In genomic region chr20:25696384-25697131, GRCh38 we compare ENCODE assay signal across 8 cellular contexts. TPM values are rescaled to one million over a fixed set of nuclear protein-coding genes. Genes with fewer than 3 reads are reported as not detected.
DNase-seq lines count a peak whose midpoint lies in the region; ATAC-seq and TF ChIP-seq lines count a peak whose summit lies in the region.

ZNF337 (minus strand) TSS chr20:25696853; CDS start chr20:25686417, 10,436 bp downstream.

- peak within 1 kb of the TSS; percentile 99 for H2AFZ ChIP-seq in SK-N-SH (ENCODE audit: low read depth)

- POLR2A ChIA-PET in SK-N-SH (lab: Yijun Ruan, JAX): no interaction called here

- peak within 1 kb of the TSS; percentile 89 for H3K4me2 ChIP-seq in SK-N-SH

- peak in 1 of 2 donors; percentile 69 for TF ChIP-seq POLR2A in suprapubic skin (IDR thresholded peaks at IDR 0.05)

- DNase-seq in NCI-H1048 (lab: John Stamatoyannopoulos, UW) (peak; percentile 92), SK-N-SH (peak; percentile 96), globus pallidus (ENCODE audit: low spot score) (peak; percentile 90), nucleus accumbens (lab: John Stamatoyannopoulos, UW) (peak; percentile 74 to 96 (median 91)), suprapubic skin (ENCODE audit: low spot score in 2 of 2) (peak; percentile 96)
- DNase-seq in activated naive CD4-positive, alpha-beta T cell treated with anti-CD3 and anti-CD28 coated beads, Interleukin-2, amount 50 U/mL, for 16 hours: peak; percentile 94

- H3K27me3 ChIP-seq in SK-N-SH (ENCODE audit: insufficient read depth) (no peaks in the 10 kb centered on the region), suprapubic skin (no peaks in the 10 kb centered on the region)

- H3K27ac ChIP-seq in SK-N-SH (ENCODE audit: low read depth in 2 of 2, low read length in 1 of 2) (peak within 1 kb of the TSS; percentile 72 to 95), suprapubic skin (peak within 1 kb of the TSS; percentile 89)

- no peaks in the 10 kb centered on the region for H4K20me1 ChIP-seq in SK-N-SH (ENCODE audit: insufficient read depth)

- under 1% methylated on average over 47 of the region's 81 CpGs for WGBS in SK-N-SH (ENCODE audit: low lambda C conversion rate)
- WGBS in suprapubic skin: under 1% methylated on average over 56 of the region's 81 CpGs

- peak within 1 kb of the TSS; percentile 84 for H3K4me3 ChIP-seq in GM08714 (ENCODE audit: low read length)
- H3K4me3 ChIP-seq in SK-N-SH (ENCODE audit: low read depth in 2 of 2, low read length in 1 of 2): peak within 1 kb of the TSS; percentile 87 to 94
- peak within 1 kb of the TSS; percentile 83 for H3K4me3 ChIP-seq in suprapubic skin

- TF ChIP-seq CTCF in SK-N-SH (IDR thresholded peaks at IDR 0.05) (peak; percentile 30), suprapubic skin (IDR thresholded peaks at IDR 0.05) (peak in 1 of 2 donors; percentile 3)

- H3K4me1 ChIP-seq in SK-N-SH (ENCODE audit: control insufficient read depth in 1 of 2, insufficient read depth in 2 of 2, low read depth in 1 of 2, low read length in 1 of 2) (peaks cover 0 to 4% of the 10 kb centered on the region in 2 experiments; a peak in 1 of 4 replicates), suprapubic skin (peaks cover 26% of the 10 kb centered on the region)

- no peak for TF ChIP-seq RAD21 in SK-N-SH (IDR thresholded peaks at IDR 0.05; ENCODE audit: low read length)

- no peak; a peak in 1 of 4 replicates for TF ChIP-seq EP300 in SK-N-SH (IDR thresholded peaks at IDR 0.05; ENCODE audit: borderline replicate concordance in 1 of 2, low read depth in 1 of 2, low read length in 1 of 2)
- TF ChIP-seq EP300 in suprapubic skin (IDR thresholded peaks at IDR 0.05): no peak

- peak within 1 kb of the TSS; percentile 93 for H3K9ac ChIP-seq in SK-N-SH

- H3K36me3 ChIP-seq in SK-N-SH (replicated peaks in 1 of 2; ENCODE audit: control insufficient read depth in 1 of 2, insufficient read depth in 2 of 2, low read length in 1 of 2) (peaks cover 3 to 4% of the 10 kb centered on the region in 2 experiments), suprapubic skin (no peaks in the 10 kb centered on the region)

- CTCF ChIA-PET in SK-N-SH (lab: Yijun Ruan, JAX): no interaction called here

- H3K9me3 ChIP-seq in SK-N-SH (peaks cover 8% of the 10 kb centered on the region; the same call in 1 of the 2 replicates), suprapubic skin (peaks cover 7% of the 10 kb centered on the region)

- H3K9me2 ChIP-seq in SK-N-SH: no peaks in the 10 kb centered on the region

- peaks cover 36% of the 10 kb centered on the region for H3K79me2 ChIP-seq in SK-N-SH (ENCODE audit: insufficient read depth)

- ATAC-seq in HG02571 (IDR thresholded peaks at IDR 0.05; ENCODE audit: unreplicated experiment): peak; percentile 97

- H3F3A ChIP-seq in SK-N-SH (replicated peaks; ENCODE audit: insufficient read depth): peaks cover 5% of the 10 kb centered on the region

TF ChIP-seq in SK-N-SH, 30 proteins besides CTCF, POLR2A, EP300 and RAD21 (continues in another document):
- TF ChIP-seq FOXM1 (IDR thresholded peaks at IDR 0.05; ENCODE audit: low read depth) (no peak), RCOR1 (IDR thresholded peaks at IDR 0.05; ENCODE audit: low read length) (no peak), TAF1 (IDR thresholded peaks at IDR 0.05; ENCODE audit: borderline replicate concordance, low read depth, low read length) (peak; percentile 53), GATA2 (CRISPR knock-in tag; IDR thresholded peaks at IDR 0.05) (no peak), FOXJ3 (CRISPR knock-in tag; IDR thresholded peaks at IDR 0.05) (peak; percentile 75; the same call in 1 of the 2 replicates), ZBTB33 (IDR thresholded peaks at IDR 0.05; ENCODE audit: borderline replicate concordance, low read depth) (peak; percentile 35; the same call in 1 of the 2 replicates), EZH2phosphoT487 (IDR thresholded peaks at IDR 0.05; ENCODE audit: borderline replicate concordance, low read depth) (no peak), GABPA (IDR thresholded peaks at IDR 0.05; ENCODE audit: low read depth) (peak; percentile 75), TCF12 (IDR thresholded peaks at IDR 0.05) (no peak), CHD2 (IDR thresholded peaks at IDR 0.05; ENCODE audit: low read length, partially characterized antibody) (peak; percentile 96), MEF2A (IDR thresholded peaks at IDR 0.05; ENCODE audit: borderline replicate concordance, low read depth) (no peak), USF2 (IDR thresholded peaks at IDR 0.05; ENCODE audit: borderline replicate concordance, low read depth, low read length) (no peak), JUND (IDR thresholded peaks at IDR 0.05) (no peak), NFIC (IDR thresholded peaks at IDR 0.05; ENCODE audit: borderline replicate concordance) (no peak), FOSL2 (IDR thresholded peaks at IDR 0.05; ENCODE audit: borderline replicate concordance, low read depth) (0 out of 2 replicates have a peak, but pooled peaks have one; percentile 9), POLR2AphosphoS5 (IDR thresholded peaks at IDR 0.05; ENCODE audit: low read depth, low read length) (peak; percentile 69)
- TF ChIP-seq, protein P1, sequence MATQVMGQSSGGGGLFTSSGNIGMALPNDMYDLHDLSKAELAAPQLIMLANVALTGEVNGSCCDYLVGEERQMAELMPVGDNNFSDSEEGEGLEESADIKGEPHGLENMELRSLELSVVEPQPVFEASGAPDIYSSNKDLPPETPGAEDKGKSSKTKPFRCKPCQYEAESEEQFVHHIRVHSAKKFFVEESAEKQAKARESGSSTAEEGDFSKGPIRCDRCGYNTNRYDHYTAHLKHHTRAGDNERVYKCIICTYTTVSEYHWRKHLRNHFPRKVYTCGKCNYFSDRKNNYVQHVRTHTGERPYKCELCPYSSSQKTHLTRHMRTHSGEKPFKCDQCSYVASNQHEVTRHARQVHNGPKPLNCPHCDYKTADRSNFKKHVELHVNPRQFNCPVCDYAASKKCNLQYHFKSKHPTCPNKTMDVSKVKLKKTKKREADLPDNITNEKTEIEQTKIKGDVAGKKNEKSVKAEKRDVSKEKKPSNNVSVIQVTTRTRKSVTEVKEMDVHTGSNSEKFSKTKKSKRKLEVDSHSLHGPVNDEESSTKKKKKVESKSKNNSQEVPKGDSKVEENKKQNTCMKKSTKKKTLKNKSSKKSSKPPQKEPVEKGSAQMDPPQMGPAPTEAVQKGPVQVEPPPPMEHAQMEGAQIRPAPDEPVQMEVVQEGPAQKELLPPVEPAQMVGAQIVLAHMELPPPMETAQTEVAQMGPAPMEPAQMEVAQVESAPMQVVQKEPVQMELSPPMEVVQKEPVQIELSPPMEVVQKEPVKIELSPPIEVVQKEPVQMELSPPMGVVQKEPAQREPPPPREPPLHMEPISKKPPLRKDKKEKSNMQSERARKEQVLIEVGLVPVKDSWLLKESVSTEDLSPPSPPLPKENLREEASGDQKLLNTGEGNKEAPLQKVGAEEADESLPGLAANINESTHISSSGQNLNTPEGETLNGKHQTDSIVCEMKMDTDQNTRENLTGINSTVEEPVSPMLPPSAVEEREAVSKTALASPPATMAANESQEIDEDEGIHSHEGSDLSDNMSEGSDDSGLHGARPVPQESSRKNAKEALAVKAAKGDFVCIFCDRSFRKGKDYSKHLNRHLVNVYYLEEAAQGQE (IDR thresholded peaks at IDR 0.05; ENCODE audit: low read depth, low read length): no peak
- TF ChIP-seq, protein P2, sequence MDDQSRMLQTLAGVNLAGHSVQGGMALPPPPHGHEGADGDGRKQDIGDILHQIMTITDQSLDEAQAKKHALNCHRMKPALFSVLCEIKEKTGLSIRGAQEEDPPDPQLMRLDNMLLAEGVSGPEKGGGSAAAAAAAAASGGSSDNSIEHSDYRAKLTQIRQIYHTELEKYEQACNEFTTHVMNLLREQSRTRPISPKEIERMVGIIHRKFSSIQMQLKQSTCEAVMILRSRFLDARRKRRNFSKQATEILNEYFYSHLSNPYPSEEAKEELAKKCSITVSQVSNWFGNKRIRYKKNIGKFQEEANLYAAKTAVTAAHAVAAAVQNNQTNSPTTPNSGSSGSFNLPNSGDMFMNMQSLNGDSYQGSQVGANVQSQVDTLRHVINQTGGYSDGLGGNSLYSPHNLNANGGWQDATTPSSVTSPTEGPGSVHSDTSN (IDR thresholded peaks at IDR 0.05): no peak
- TF ChIP-seq, protein P3, sequence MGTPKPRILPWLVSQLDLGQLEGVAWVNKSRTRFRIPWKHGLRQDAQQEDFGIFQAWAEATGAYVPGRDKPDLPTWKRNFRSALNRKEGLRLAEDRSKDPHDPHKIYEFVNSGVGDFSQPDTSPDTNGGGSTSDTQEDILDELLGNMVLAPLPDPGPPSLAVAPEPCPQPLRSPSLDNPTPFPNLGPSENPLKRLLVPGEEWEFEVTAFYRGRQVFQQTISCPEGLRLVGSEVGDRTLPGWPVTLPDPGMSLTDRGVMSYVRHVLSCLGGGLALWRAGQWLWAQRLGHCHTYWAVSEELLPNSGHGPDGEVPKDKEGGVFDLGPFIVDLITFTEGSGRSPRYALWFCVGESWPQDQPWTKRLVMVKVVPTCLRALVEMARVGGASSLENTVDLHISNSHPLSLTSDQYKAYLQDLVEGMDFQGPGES (IDR thresholded peaks at IDR 0.05; ENCODE audit: low read depth, low read length): no peak

RNA-seq across cellular contexts. Expression of gene ZNF337, which starts in this region (rescaled TPM):
- 16.5 and 24.4 TPM in 2 replicates for polyA plus RNA-seq in SK-N-SH (2012; rRNA removed)
- 9.1 and 10.0 TPM in 2 replicates for polyA plus RNA-seq in SK-N-SH (2012; cell fraction: cytosol; rRNA removed)
- 96.8 and 136 TPM in 2 replicates for polyA plus RNA-seq in SK-N-SH (2012; cell fraction: nucleus; rRNA removed)
- total RNA-seq in suprapubic skin: 10 to 100 TPM in 2 of 4 donors, 1 to 10 TPM in 2; 7.5 to 17.1 (median 11.1) TPM

Comparison
In these comparisons a context has a peak if more than half of its experiments do, and no peak if none do; other contexts are left out.
1. Peak in every context shown above with its lines: DNase-seq, ATAC-seq, H3K4me3 ChIP-seq and H3K27ac ChIP-seq.